In the genomic region with DNA sequence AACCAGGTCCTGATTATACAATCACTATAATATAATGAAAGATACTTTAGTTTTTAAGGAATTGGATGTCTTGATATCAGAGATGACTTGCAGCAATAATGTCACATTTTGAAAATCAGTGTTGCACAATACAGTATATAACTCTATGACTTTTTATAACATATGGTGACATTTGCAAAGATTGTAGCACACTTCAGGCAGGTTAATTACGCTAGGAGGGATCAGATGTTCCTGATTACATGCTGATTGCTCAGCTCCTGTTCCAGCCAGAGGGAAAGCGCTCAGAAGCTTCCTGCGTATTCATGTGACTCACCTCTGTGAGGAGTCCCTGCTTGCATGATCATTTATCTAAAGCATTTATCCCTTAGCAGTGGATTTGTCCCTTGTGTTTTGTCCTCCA, we compare ENCODE assay signal across 15 cellular contexts.
"Had no signal": no experiment of that assay in that cellular context is flagged by ENCODE, and none has a peak within 500 bp of the region (broad histone marks: within the 10 kb centered on the region; RNA-seq: fewer than 3 reads in every experiment).

No MANE protein-coding gene starts in this region.

- H3K36me3 ChIP-seq: heart right ventricle, neural progenitor cell, ovary, thoracic aorta, WERI-Rb-1 had no signal

- H3K9ac ChIP-seq: neural progenitor cell had no signal

- H3K27me3 ChIP-seq: heart right ventricle, neural progenitor cell, ovary had no signal

- DNase-seq: activated CD4-positive, alpha-beta T cell treated with anti-CD3 and anti-CD28 coated beads for 48 hours; activated CD8-positive, alpha-beta memory T cell treated with anti-CD3 and anti-CD28 coated beads, Interleukin-2, amount 50 U/mL, for 48 hours; activated CD8-positive, alpha-beta T cell treated with anti-CD3 and anti-CD28 coated beads, Interleukin-2, amount 10 ng/mL, durations not matched to agents 7 days and 5 days; activated naive CD4-positive, alpha-beta T cell; aorta; foreskin melanocyte; heart right ventricle; kidney; left ventricle myocardium superior; ovary; stimulated activated CD4-positive, alpha-beta T cell treated with anti-CD3 and anti-CD28 coated beads, Interleukin-4, amount 100 ng/mL, for 4 hours; stimulated activated naive CD8-positive, alpha-beta T cell treated with anti-CD3 and anti-CD28 coated beads, Interleukin-15, amount 100 ng/mL, for 72 hours; WERI-Rb-1 had no signal

- H3K4me3 ChIP-seq: heart right ventricle, neural progenitor cell, ovary, thoracic aorta had no signal

- FAIRE-seq: kidney had no signal

- H2AFZ ChIP-seq: neural progenitor cell had no signal

- H3K4me2 ChIP-seq: neural progenitor cell had no signal

- H3K9me3 ChIP-seq: heart right ventricle, ovary, thoracic aorta had no signal

- H3K27ac ChIP-seq: heart right ventricle, neural progenitor cell, ovary, thoracic aorta, WERI-Rb-1 had no signal
